ENCODE assay signal across 23 cellular contexts in genomic region chr12:32603071-32603470, GRCh38.
"Had no signal": no experiment of that assay in that cellular context is flagged by ENCODE, and none has a peak within 500 bp of the region (broad histone marks: within the 10 kb centered on the region; RNA-seq: fewer than 3 reads in every experiment).

No MANE protein-coding gene starts in this region.

- FAIRE-seq: urothelium cell line had no signal

- H3K4me3 Mint-ChIP-seq: stimulated activated effector memory CD8-positive, alpha-beta T cell treated with anti-CD3 and anti-CD28 coated beads, Interleukin-12 subunit alpha, Interleukin-12 subunit beta, amount 100 ng/mL, for 72 hours; stimulated activated memory B cell treated with anti-CD40 and anti-IgM and Interleukin-4, amounts not matched to agents 10 μg/mL and 1 μg/mL and 100 μg/mL, for 72 hours; stimulated activated naive B cell treated with anti-CD40 and anti-IgM and Interleukin-4, amounts not matched to agents 10 μg/mL and 1 μg/mL and 100 μg/mL, for 72 hours; stimulated activated naive CD8-positive, alpha-beta T cell treated with anti-CD3 and anti-CD28 coated beads, Interleukin-15, amount 100 ng/mL, for 72 hours; stimulated activated naive CD8-positive, alpha-beta T cell treated with anti-CD3 and anti-CD28 coated beads, Interleukin-15, Interleukin-2, amounts not matched to agents 100 ng/mL and 50 ng/mL, for 24 hours; type B pancreatic cell had no signal

- H3K27me3 Mint-ChIP-seq: stimulated activated memory B cell treated with anti-CD40 and anti-IgM and Interleukin-4, amounts not matched to agents 10 μg/mL and 1 μg/mL and 100 μg/mL, for 72 hours; stimulated activated naive B cell treated with anti-CD40 and anti-IgM and Interleukin-4, amounts not matched to agents 10 μg/mL and 1 μg/mL and 100 μg/mL, for 72 hours; stimulated activated naive CD8-positive, alpha-beta T cell treated with anti-CD3 and anti-CD28 coated beads, Interleukin-15, amount 100 ng/mL, for 72 hours; stimulated activated naive CD8-positive, alpha-beta T cell treated with anti-CD3 and anti-CD28 coated beads, Interleukin-15, Interleukin-2, amounts not matched to agents 100 ng/mL and 50 ng/mL, for 24 hours; type B pancreatic cell had no signal

- ATAC-seq: upper lobe of right lung had no signal

- H3K4me3 ChIP-seq: stomach, suprapubic skin, testis, thoracic aorta, thyroid gland, tibial artery, tibial nerve, transverse colon, upper lobe of left lung, upper lobe of right lung, uterus, vagina had no signal

- H3K36me3 ChIP-seq: uterus had no signal

- H3K4me1 Mint-ChIP-seq: stimulated activated effector memory CD8-positive, alpha-beta T cell treated with anti-CD3 and anti-CD28 coated beads, Interleukin-12 subunit alpha, Interleukin-12 subunit beta, amount 100 ng/mL, for 72 hours; stimulated activated memory B cell treated with anti-CD40 and anti-IgM and Interleukin-4, amounts not matched to agents 10 μg/mL and 1 μg/mL and 100 μg/mL, for 72 hours had no signal

- H3K36me3 Mint-ChIP-seq: stimulated activated effector memory CD8-positive, alpha-beta T cell treated with anti-CD3 and anti-CD28 coated beads, Interleukin-12 subunit alpha, Interleukin-12 subunit beta, amount 100 ng/mL, for 72 hours; stimulated activated memory B cell treated with anti-CD40 and anti-IgM and Interleukin-4, amounts not matched to agents 10 μg/mL and 1 μg/mL and 100 μg/mL, for 72 hours; stimulated activated naive B cell treated with anti-CD40 and anti-IgM and Interleukin-4, amounts not matched to agents 10 μg/mL and 1 μg/mL and 100 μg/mL, for 72 hours had no signal

- DNase-seq: stimulated activated CD4-positive, alpha-beta T cell treated with anti-CD3 and anti-CD28 coated beads, Interleukin-4, amount 100 ng/mL, for 4 hours; stimulated activated naive CD4-positive, alpha-beta T cell; stimulated activated naive CD4-positive, alpha-beta T cell treated with Interleukin-2 at 50 U/mL for 16 hours; stomach; substantia nigra; testis; thyroid gland; tibial artery; transverse colon; upper lobe of left lung; upper lobe of right lung; uterus had no signal

- H3K27ac ChIP-seq: stomach, suprapubic skin, testis, thoracic aorta, thyroid gland, tibial artery, transverse colon, upper lobe of left lung, upper lobe of right lung, uterus, vagina had no signal

- H3K27ac Mint-ChIP-seq: stimulated activated effector memory CD8-positive, alpha-beta T cell treated with anti-CD3 and anti-CD28 coated beads, Interleukin-12 subunit alpha, Interleukin-12 subunit beta, amount 100 ng/mL, for 72 hours; stimulated activated memory B cell treated with anti-CD40 and anti-IgM and Interleukin-4, amounts not matched to agents 10 μg/mL and 1 μg/mL and 100 μg/mL, for 72 hours; stimulated activated naive B cell treated with anti-CD40 and anti-IgM and Interleukin-4, amounts not matched to agents 10 μg/mL and 1 μg/mL and 100 μg/mL, for 72 hours; stimulated activated naive CD8-positive, alpha-beta T cell treated with anti-CD3 and anti-CD28 coated beads, Interleukin-15, amount 100 ng/mL, for 72 hours; stimulated activated naive CD8-positive, alpha-beta T cell treated with anti-CD3 and anti-CD28 coated beads, Interleukin-15, Interleukin-2, amounts not matched to agents 100 ng/mL and 50 ng/mL, for 24 hours; type B pancreatic cell had no signal

- H3K27me3 ChIP-seq: stomach, suprapubic skin, testis, thyroid gland, tibial artery, tibial nerve, transverse colon, upper lobe of left lung, upper lobe of right lung, uterus, vagina had no signal

- H3K9me3 ChIP-seq: stomach, suprapubic skin, testis, thoracic aorta, thyroid gland, tibial artery, tibial nerve, transverse colon, upper lobe of left lung, upper lobe of right lung, uterus, vagina had no signal

- H3K4me1 ChIP-seq: testis, transverse colon, uterus, vagina had no signal
